14 cellular contexts compared by ENCODE assay signal in the genomic region with DNA sequence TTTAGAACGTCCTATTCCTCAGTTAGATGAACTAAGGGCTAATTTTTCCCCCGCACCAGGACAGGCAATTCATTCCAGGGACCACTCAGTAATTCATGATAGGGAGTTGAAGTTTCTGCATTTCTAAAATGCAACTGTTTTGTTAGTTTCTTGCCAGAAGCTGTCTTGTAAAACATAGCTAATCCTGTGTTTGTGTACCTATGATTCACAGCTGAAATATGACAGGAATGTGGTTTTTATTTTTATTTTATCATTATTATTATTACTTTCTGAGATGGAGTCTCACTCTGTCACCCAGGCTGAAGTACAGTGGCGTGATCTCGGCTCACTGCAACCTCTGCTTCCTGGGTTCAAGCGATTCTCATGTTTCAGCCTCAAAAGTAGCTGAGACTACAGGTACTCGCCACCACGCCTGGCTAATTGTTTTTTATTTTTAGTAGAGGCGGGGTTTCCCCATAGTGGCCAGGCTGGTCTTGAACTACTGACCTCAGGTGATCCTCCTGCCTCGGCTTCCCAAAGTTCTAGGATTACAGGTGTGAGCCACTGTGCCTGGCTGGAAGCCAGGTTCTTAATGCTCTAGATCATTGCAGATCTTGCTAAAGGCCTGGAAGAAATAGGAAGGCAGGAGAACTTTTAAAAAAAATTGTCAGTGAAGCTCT.
DNase-seq lines count a peak whose midpoint lies in the region; ATAC-seq and TF ChIP-seq lines count a peak whose summit lies in the region.
"Had no signal": no experiment of that assay in that cellular context is flagged by ENCODE, and none has a peak within 500 bp of the region (broad histone marks: within the 10 kb centered on the region; RNA-seq: fewer than 3 reads in every experiment).

No MANE protein-coding gene starts in this region.

- DNase-seq in MCF 10A (ENCODE audit: unreplicated experiment) (peak; percentile 42), breast epithelium (ENCODE audit: low spot score in 2 of 2) (no peak), astrocyte of the hippocampus (ENCODE audit: low read depth, low spot score) (peak; percentile 46), glomerular visceral epithelial cell (ENCODE audit: extremely low spot score) (peak; percentile 23), NCI-H2171 (lab: John Stamatoyannopoulos, UW) (no peak), T-helper 9 cell (no peak), NCI-H748 (lab: John Stamatoyannopoulos, UW; ENCODE audit: unreplicated experiment) (no peak)
- DNase-seq: DMS153, OCI-M1, upper lobe of right lung had no signal

- H3K36me3 Mint-ChIP-seq in MCF 10A (ENCODE audit: insufficient read depth, unreplicated experiment): no peaks in the 10 kb centered on the region

- intact Hi-C loops in MCF 10A (cut with micrococcal nuclease) (no loop called here), breast epithelium (cut with DNase I; ENCODE audit: low total_unique reads) (no loop called here)

- H3K27me3 Mint-ChIP-seq in MCF 10A (ENCODE audit: insufficient read depth, unreplicated experiment): peaks cover 83% of the 10 kb centered on the region

- H3K36me3 ChIP-seq in breast epithelium: no peaks in the 10 kb centered on the region
- H3K36me3 ChIP-seq: cardiac muscle cell, upper lobe of right lung had no signal

- POLR2A ChIA-PET in MCF 10A (lab: Yijun Ruan, JAX): interaction anchor here (0.7 kb wide), 2 partner anchors 8 to 235 kb away, joined by 3 read pairs; no protein-coding TSS in a partner anchor

- no peak for TF ChIP-seq POLR2A in breast epithelium (IDR thresholded peaks at IDR 0.05)

- H3K4me3 ChIP-seq in breast epithelium: no peak overlapping the region
- H3K4me3 ChIP-seq: cardiac muscle cell, upper lobe of right lung had no signal

- CTCF ChIA-PET in MCF 10A (lab: Yijun Ruan, JAX): interaction anchor here (1.0 to 1.7 kb wide), 3 partner anchors 9 to 220 kb away, joined by 3 to 6 read pairs (median 3); no protein-coding TSS in a partner anchor

- no peak overlapping the region for H3K27ac ChIP-seq in breast epithelium
- H3K27ac ChIP-seq: cardiac muscle cell, parathyroid adenoma, upper lobe of right lung had no signal

- H3K9me3 ChIP-seq in breast epithelium: no peaks in the 10 kb centered on the region
- H3K9me3 ChIP-seq: upper lobe of right lung had no signal

- no TSS peak for BruUV-seq in MCF 10A (replicated peaks; lab: Mats Ljungman, UMichigan)

- TF ChIP-seq CTCF in MCF 10A (IDR thresholded peaks at IDR 0.05; ENCODE audit: unreplicated experiment): no peak
- no peak for TF ChIP-seq CTCF in breast epithelium (IDR thresholded peaks at IDR 0.05)

- no peaks in the 10 kb centered on the region for H3K27me3 ChIP-seq in breast epithelium
- H3K27me3 ChIP-seq: upper lobe of right lung had no signal

- no peak overlapping the region for H3K4me3 Mint-ChIP-seq in MCF 10A (ENCODE audit: unreplicated experiment)

- no peaks in the 10 kb centered on the region for H3K9me3 Mint-ChIP-seq in MCF 10A (ENCODE audit: unreplicated experiment)
- H3K9me3 Mint-ChIP-seq: activated T-helper 2 cell treated with anti-CD3 and anti-CD28 coated beads, Interferon-gamma antibody, Interleukin-2, Interleukin-4, amounts not matched to agents 10 μg/mL and 5 μg/mL and 100 μg/mL, durations not matched to agents 14 hours and 24 hours and 36 hours had no signal

- no peak overlapping the region for H3K27ac Mint-ChIP-seq in MCF 10A (ENCODE audit: low read depth, unreplicated experiment)
- H3K27ac Mint-ChIP-seq: activated T-helper 2 cell treated with anti-CD3 and anti-CD28 coated beads, Interferon-gamma antibody, Interleukin-2, Interleukin-4, amounts not matched to agents 10 μg/mL and 5 μg/mL and 100 μg/mL, durations not matched to agents 14 hours and 24 hours and 36 hours had no signal

- no peaks in the 10 kb centered on the region for H3K4me1 Mint-ChIP-seq in MCF 10A (ENCODE audit: insufficient read depth, unreplicated experiment)

- peaks cover 0 to 5% of the 10 kb centered on the region in 2 donors for H3K4me1 ChIP-seq in breast epithelium
- H3K4me1 ChIP-seq: parathyroid adenoma had no signal

- ATAC-seq in GM18519 (IDR thresholded peaks at IDR 0.05; ENCODE audit: low FRiP score, unreplicated experiment): no peak
- ATAC-seq: upper lobe of right lung had no signal

Comparison
In these comparisons a context has a peak if more than half of its experiments do, and no peak if none do; other contexts are left out.
1. DNase-seq: peak in MCF 10A (single experiment), astrocyte of the hippocampus (single experiment) and glomerular visceral epithelial cell (single experiment); none in breast epithelium (0 of 2), NCI-H2171 (single experiment), T-helper 9 cell (single experiment) and NCI-H748 (single experiment).